In the genomic region with DNA sequence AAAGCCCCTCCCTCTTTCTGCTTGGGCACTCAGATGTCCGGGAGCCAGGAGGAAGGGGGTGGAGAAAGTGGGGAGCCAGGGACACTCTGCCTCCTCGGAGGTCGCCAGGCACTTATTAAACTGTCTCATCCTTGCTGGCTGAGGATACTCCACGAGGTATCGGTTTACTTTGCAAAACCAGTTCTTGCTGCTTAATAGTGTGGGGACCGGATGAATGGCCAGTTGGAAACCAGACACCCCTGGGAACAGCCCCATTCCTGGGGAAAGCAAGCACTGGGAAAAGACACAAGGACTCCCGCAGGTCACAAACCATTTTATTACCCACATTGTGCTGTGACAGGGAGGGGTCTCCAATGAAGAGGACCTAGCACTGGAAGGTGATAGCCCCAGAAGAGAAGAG, we compare ENCODE assay signal across 14 cellular contexts. TPM values are rescaled to one million over a fixed set of nuclear protein-coding genes. Genes with fewer than 3 reads are reported as not detected.
DNase-seq lines count a peak whose midpoint lies in the region; ATAC-seq and TF ChIP-seq lines count a peak whose summit lies in the region.
"Had no signal": no experiment of that assay in that cellular context is flagged by ENCODE, and none has a peak within 500 bp of the region (broad histone marks: within the 10 kb centered on the region; RNA-seq: fewer than 3 reads in every experiment).

No MANE protein-coding gene starts in this region.

- H3K18ac ChIP-seq in mesendoderm (ENCODE audit: low read length), result no peak overlapping the region

- intact Hi-C loops in PC-3 (cut with micrococcal nuclease), result loop anchor here (2.0 kb wide), 1 partner anchor 37 kb away; no protein-coding TSS in a partner anchor
- intact Hi-C loops in colonic mucosa (cut with DNase I), result no loop called here

- TF ChIP-seq CTCF in PC-3 (conservative IDR thresholded peaks at IDR 0.05; ENCODE audit: low read depth, low read length) (no peak), colonic mucosa (IDR thresholded peaks at IDR 0.05) (no peak), GM13976 (IDR thresholded peaks at IDR 0.05; ENCODE audit: borderline replicate concordance, control extremely low read depth, extremely low read depth, insufficient read depth, missing control alignments) (no peak)

- H3K27me3 ChIP-seq in H7 (ENCODE audit: control insufficient read depth, insufficient read depth, low read length) (no peaks in the 10 kb centered on the region), PC-3 (ENCODE audit: low read length) (no peaks in the 10 kb centered on the region), mesendoderm (ENCODE audit: insufficient read depth, low read length, poor library complexity) (no peaks in the 10 kb centered on the region), colonic mucosa (no peaks in the 10 kb centered on the region)
- H3K27me3 ChIP-seq: dorsolateral prefrontal cortex, left lung had no signal

- no peak overlapping the region for H2BK5ac ChIP-seq in mesendoderm (ENCODE audit: low read length)

- H3K9me3 ChIP-seq in PC-3 (ENCODE audit: low read length), result no peaks in the 10 kb centered on the region
- no peaks in the 10 kb centered on the region for H3K9me3 ChIP-seq in colonic mucosa
- H3K9me3 ChIP-seq: left lung had no signal

- H3K4me3 ChIP-seq in H7 (ENCODE audit: insufficient read depth, low read depth, low read length) (no peak overlapping the region), PC-3 (ENCODE audit: low read length) (no peak overlapping the region; the same call in 1 of the 2 replicates), mesendoderm (ENCODE audit: low read length) (no peak overlapping the region), colonic mucosa (no peak overlapping the region)
- H3K4me3 ChIP-seq: dorsolateral prefrontal cortex, left lung had no signal

- H3K79me2 ChIP-seq in PC-3 (ENCODE audit: low read length) (peaks cover 91% of the 10 kb centered on the region), mesendoderm (ENCODE audit: control insufficient read depth, insufficient read depth, low read length) (peaks cover 79% of the 10 kb centered on the region)

- no peak overlapping the region for H2BK120ac ChIP-seq in mesendoderm (ENCODE audit: low read depth, low read length)

- H3K27ac ChIP-seq in PC-3 (ENCODE audit: low read length) (peak overlapping the region; percentile 88), mesendoderm (ENCODE audit: low read depth, low read length) (no peak overlapping the region), colonic mucosa (no peak overlapping the region)
- H3K27ac ChIP-seq: 22Rv1, dorsolateral prefrontal cortex, left lung had no signal

- CTCF ChIA-PET in PC-3 (lab: Charles Lee), result no interaction called here

- no peak overlapping the region for H4K8ac ChIP-seq in mesendoderm (ENCODE audit: low read depth, low read length)

- H2BK15ac ChIP-seq in mesendoderm (replicated peaks; ENCODE audit: low read depth), result no peak overlapping the region

- H3K4me1 ChIP-seq in PC-3 (ENCODE audit: insufficient read depth, low read length) (peaks cover 33% of the 10 kb centered on the region), mesendoderm (ENCODE audit: control insufficient read depth, low read depth, low read length) (peaks cover 17% of the 10 kb centered on the region), colonic mucosa (peaks cover 9% of the 10 kb centered on the region)

- no peaks in the 10 kb centered on the region for H3K9me2 ChIP-seq in PC-3 (replicated peaks; ENCODE audit: low read length)

- H4K20me1 ChIP-seq in PC-3 (ENCODE audit: low read length), result no peaks in the 10 kb centered on the region

- H2AFZ ChIP-seq in PC-3 (ENCODE audit: low read length), result no peak overlapping the region

- WGBS in mesendoderm (ENCODE audit: extremely low coverage, insufficient coverage, low lambda C conversion rate), result no CpG with 5 or more reads among the region's 7 CpGs

- no peaks in the 10 kb centered on the region for H3F3A ChIP-seq in PC-3 (ENCODE audit: low read length, unreplicated experiment)

- H2AK5ac ChIP-seq in mesendoderm (ENCODE audit: low read length), result no peak overlapping the region

- H3K56ac ChIP-seq in mesendoderm (ENCODE audit: low read length), result peak overlapping the region; percentile 15

- BruUV-seq in PC-3 (replicated peaks; lab: Mats Ljungman, UMichigan), result no TSS peak

- H3K36me3 ChIP-seq in H7 (replicated peaks; ENCODE audit: control insufficient read depth, insufficient read depth, low read length) (no peaks in the 10 kb centered on the region; the same call in 1 of the 2 replicates), PC-3 (ENCODE audit: low read depth, low read length) (no peaks in the 10 kb centered on the region), mesendoderm (ENCODE audit: control insufficient read depth, insufficient read depth, low read length) (no peaks in the 10 kb centered on the region), colonic mucosa (no peaks in the 10 kb centered on the region)
- H3K36me3 ChIP-seq: left lung had no signal

- ATAC-seq in PC-3, result peak; percentile 70
- ATAC-seq in HG03135 (IDR thresholded peaks at IDR 0.05; ENCODE audit: unreplicated experiment), result no peak
- ATAC-seq: left lung had no signal

- H3K4ac ChIP-seq in mesendoderm (ENCODE audit: low read depth, low read length), result no peak overlapping the region

- H3K23ac ChIP-seq in mesendoderm (ENCODE audit: low read length), result no peak overlapping the region

- peak; percentile 16 for DNase-seq in NCI-H1092 treated with DMSO at 0.1 percent for 48 hours (lab: John Stamatoyannopoulos, UW)
- DNase-seq in NCI-H1092 (lab: John Stamatoyannopoulos, UW), result no peak
- DNase-seq in H7, result peak; percentile 69
- peak; percentile 82 for DNase-seq in PC-3
- DNase-seq in mesendoderm, result no peak
- DNase-seq in colonic mucosa, result no peak
- no peak for DNase-seq in GM13976 (ENCODE audit: low spot score)
- DNase-seq: activated CD4-positive, alpha-beta T cell treated with anti-CD3 and anti-CD28 coated beads for 48 hours; dorsolateral prefrontal cortex; left lung; NCI-H2227 treated with DMSO at 0.1 percent for 48 hours; stimulated activated CD4-positive, alpha-beta T cell treated with anti-CD3 and anti-CD28 coated beads, Interleukin-2, amount 100 ng/mL, for 48 hours had no signal

- peaks cover 36% of the 10 kb centered on the region for H3K79me1 ChIP-seq in mesendoderm (ENCODE audit: low read length)

- POLR2A ChIA-PET in PC-3 (lab: Charles Lee; ENCODE audit: unreplicated experiment), result no interaction called here

- H3K9ac ChIP-seq in PC-3 (ENCODE audit: low read length) (peak overlapping the region; percentile 74), mesendoderm (ENCODE audit: low read length) (peak overlapping the region; percentile 11), colonic mucosa (ENCODE audit: low read depth in 2 of 2, low read length in 2 of 2) (no peak overlapping the region)

- H3K4me2 ChIP-seq in PC-3 (ENCODE audit: low read length), result peak overlapping the region; percentile 76
- no peak overlapping the region for H3K4me2 ChIP-seq in mesendoderm (ENCODE audit: low read length)

- in situ Hi-C loops in GM13976 (cut with MboI; ENCODE audit: low sequenced_read_pairs, unreplicated experiment), result no loop called here

- H4K5ac ChIP-seq in mesendoderm (ENCODE audit: low read length), result no peak overlapping the region

RNA-seq across cellular contexts. Expression of gene CCDC88C, which starts 34.2 kb away (rescaled TPM):
- 25.2 and 34.0 TPM in 2 replicates for total RNA-seq in H7 (2014; rRNA removed; shearing (Covaris generic))
- total RNA-seq in PC-3 (2014; rRNA removed) (19.7 and 27.4 TPM in 2 replicates), colonic mucosa (10 to 100 TPM; 45.6 to 48.0 TPM)
- polyA plus RNA-seq in mesendoderm (2013, experiment 1 of 2), result 19.8 TPM
- polyA plus RNA-seq in mesendoderm (2013, experiment 2 of 2), result 20.9 TPM

Comparison
In these comparisons a context has a peak if more than half of its experiments do, and no peak if none do; other contexts are left out.
1. DNase-seq: peak in NCI-H1092 treated with DMSO at 0.1 percent for 48 hours (single experiment), H7 (single experiment) and PC-3 (single experiment); none in NCI-H1092 (single experiment), mesendoderm (single experiment), colonic mucosa (single experiment) and GM13976 (single experiment).
2. H3K9ac ChIP-seq: peak in PC-3 (single experiment) and mesendoderm (single experiment); none in colonic mucosa (0 of 2).